Comparison of ENCODE assay signal across 19 cellular contexts in genomic region chr15:28987337-28987736, GRCh38.
"Had no signal": no experiment of that assay in that cellular context is flagged by ENCODE, and none has a peak within 500 bp of the region (broad histone marks: within the 10 kb centered on the region; RNA-seq: fewer than 3 reads in every experiment).

No MANE protein-coding gene starts in this region.

- H3K9me3 Mint-ChIP-seq: activated CD4-positive, alpha-beta T cell treated with anti-CD3 and anti-CD28 coated beads, Interleukin-2, amount 10 ng/mL, durations not matched to agents 24 days and 14 days; brain; memory B cell had no signal

- H3K27me3 Mint-ChIP-seq: activated CD4-positive, alpha-beta T cell treated with anti-CD3 and anti-CD28 coated beads, Interleukin-2, amount 10 ng/mL, durations not matched to agents 24 days and 14 days; activated CD8-positive, alpha-beta memory T cell treated with anti-CD3 and anti-CD28 coated beads, Interleukin-2, amount 10 ng/mL, durations not matched to agents 7 days and 5 days; naive thymus-derived CD4-positive, alpha-beta T cell had no signal

- H3K4me3 Mint-ChIP-seq: activated CD4-positive, alpha-beta T cell treated with anti-CD3 and anti-CD28 coated beads, Interleukin-2, amount 10 ng/mL, durations not matched to agents 24 days and 14 days; activated CD8-positive, alpha-beta memory T cell treated with anti-CD3 and anti-CD28 coated beads, Interleukin-2, amount 10 ng/mL, durations not matched to agents 7 days and 5 days; brain; memory B cell had no signal

- H3K27ac Mint-ChIP-seq: activated CD4-positive, alpha-beta T cell treated with anti-CD3 and anti-CD28 coated beads, Interleukin-2, amount 10 ng/mL, durations not matched to agents 24 days and 14 days; activated CD8-positive, alpha-beta memory T cell treated with anti-CD3 and anti-CD28 coated beads, Interleukin-2, amount 10 ng/mL, durations not matched to agents 7 days and 5 days; brain; memory B cell had no signal

- DNase-seq: activated CD4-positive, alpha-beta T cell treated with anti-CD3 and anti-CD28 coated beads, Interleukin-2, amount 10 ng/mL, durations not matched to agents 24 days and 14 days; activated CD8-positive, alpha-beta memory T cell treated with anti-CD3 and anti-CD28 coated beads, Interleukin-2, amount 10 ng/mL, durations not matched to agents 7 days and 5 days; central memory CD4-positive, alpha-beta T cell; cortex of kidney; effector CD8-positive, alpha-beta T cell; foreskin keratinocyte; glutamatergic neuron; hypothalamus; left ventricle myocardium superior; mucosa of descending colon; naive thymus-derived CD4-positive, alpha-beta T cell; retina; SJCRH30; stimulated activated CD4-positive, alpha-beta T cell treated with anti-CD3 and anti-CD28 coated beads, Interleukin-2, amount 100 ng/mL, for 48 hours; stimulated activated naive CD4-positive, alpha-beta T cell treated with Interleukin-2 at 50 U/mL for 16 hours; T-helper 2 cell; upper lobe of right lung had no signal

- H3K36me3 Mint-ChIP-seq: activated CD8-positive, alpha-beta memory T cell treated with anti-CD3 and anti-CD28 coated beads, Interleukin-2, amount 10 ng/mL, durations not matched to agents 7 days and 5 days; memory B cell had no signal

- H3K4me1 Mint-ChIP-seq: memory B cell had no signal

- ATAC-seq: activated CD8-positive, alpha-beta memory T cell treated with anti-CD3 and anti-CD28 coated beads, Interleukin-2, amount 10 ng/mL, durations not matched to agents 7 days and 5 days; foreskin keratinocyte; left ventricle myocardium superior; mucosa of descending colon; naive thymus-derived CD4-positive, alpha-beta T cell; upper lobe of right lung had no signal
